ENCODE assay signal across 29 cellular contexts in genomic region chr2:80529466-80530165, GRCh38.
DNase-seq lines count a peak whose midpoint lies in the region; ATAC-seq lines count a peak whose summit lies in the region.
"Had no signal": no experiment of that assay in that cellular context is flagged by ENCODE, and none has a peak within 500 bp of the region (broad histone marks: within the 10 kb centered on the region; RNA-seq: fewer than 3 reads in every experiment).

No MANE protein-coding gene starts in this region.

- H3K36me3 ChIP-seq in CD8-positive, alpha-beta memory T cell (ENCODE audit: insufficient read depth, low read length) = no peaks in the 10 kb centered on the region
- H3K36me3 ChIP-seq in trophoblast cell (ENCODE audit: control insufficient read depth in 1 of 2, insufficient read depth in 2 of 2, low read length in 2 of 2) = no peaks in the 10 kb centered on the region
- H3K36me3 ChIP-seq: ovary, WERI-Rb-1 had no signal

- no peak overlapping the region for H3K14ac ChIP-seq in trophoblast cell (ENCODE audit: low read length)

- no peaks in the 10 kb centered on the region for H3K9me3 ChIP-seq in CD8-positive, alpha-beta memory T cell (ENCODE audit: low read length)
- H3K9me3 ChIP-seq in trophoblast cell (ENCODE audit: insufficient read depth, low read depth, low read length) = no peaks in the 10 kb centered on the region
- H3K9me3 ChIP-seq: body of pancreas, ovary had no signal

- no peak overlapping the region for H2BK12ac ChIP-seq in trophoblast cell (ENCODE audit: low read length)

- no peaks in the 10 kb centered on the region for H3K27me3 Mint-ChIP-seq in CD8-positive, alpha-beta memory T cell
- H3K27me3 Mint-ChIP-seq: activated CD4-positive, alpha-beta T cell treated with anti-CD3 and anti-CD28 coated beads, Interleukin-2, amount 10 ng/mL, durations not matched to agents 7 days and 5 days; activated T-cell treated with anti-CD3 and anti-CD28 coated beads, Interleukin-2, amount 50 U/mL, for 24 hours; memory B cell; type B pancreatic cell had no signal

- no peaks in the 10 kb centered on the region for H3K36me3 Mint-ChIP-seq in CD8-positive, alpha-beta memory T cell
- H3K36me3 Mint-ChIP-seq: immature natural killer cell, memory B cell, type B pancreatic cell had no signal

- no peak overlapping the region for H3K4me2 ChIP-seq in trophoblast cell (ENCODE audit: low read length)

- H3K79me1 ChIP-seq in trophoblast cell (ENCODE audit: low read length) = no peaks in the 10 kb centered on the region

- H3K4me1 Mint-ChIP-seq in CD8-positive, alpha-beta memory T cell = no peaks in the 10 kb centered on the region
- H3K4me1 Mint-ChIP-seq: activated CD4-positive, alpha-beta T cell treated with anti-CD3 and anti-CD28 coated beads, Interleukin-2, amount 10 ng/mL, durations not matched to agents 7 days and 5 days; immature natural killer cell; memory B cell had no signal

- no peak overlapping the region for H2AK5ac ChIP-seq in trophoblast cell (ENCODE audit: low read length)

- POLR2A ChIA-PET in CD8-positive, alpha-beta memory T cell (lab: Charles Lee) = no interaction called here

- ATAC-seq in GM18868 (IDR thresholded peaks at IDR 0.05; ENCODE audit: unreplicated experiment) = peak; percentile 34
- ATAC-seq in HG02798 (IDR thresholded peaks at IDR 0.05; ENCODE audit: poor library complexity, unreplicated experiment) = peak; percentile 36
- ATAC-seq in HG03439 (IDR thresholded peaks at IDR 0.05; ENCODE audit: unreplicated experiment) = peak; percentile 46
- ATAC-seq: body of pancreas, left colon, Panc1 had no signal

- CTCF ChIA-PET in CD8-positive, alpha-beta memory T cell (lab: Charles Lee) = no interaction called here

- peaks cover 4 to 17% (median 15%) of the 10 kb centered on the region in 5 donors for H3K9me3 Mint-ChIP-seq in CD8-positive, alpha-beta memory T cell

- H3K23ac ChIP-seq in trophoblast cell (ENCODE audit: low read length) = no peak overlapping the region

- H3K79me2 ChIP-seq in trophoblast cell (ENCODE audit: control insufficient read depth, insufficient read depth, low read length, poor library complexity) = no peaks in the 10 kb centered on the region

- no peak overlapping the region for H3K4ac ChIP-seq in trophoblast cell (ENCODE audit: low read depth, low read length)

- H3K18ac ChIP-seq in trophoblast cell (ENCODE audit: low read length) = no peak overlapping the region

- no peak overlapping the region for H4K12ac ChIP-seq in trophoblast cell (ENCODE audit: low read depth, low read length)

- no CpG with 5 or more reads among the region's 7 CpGs for WGBS in trophoblast cell (ENCODE audit: extremely low coverage, insufficient coverage, insufficient read length)

- H4K91ac ChIP-seq in trophoblast cell (ENCODE audit: low read depth, low read length) = no peak overlapping the region

- H3K4me1 ChIP-seq in CD8-positive, alpha-beta memory T cell (ENCODE audit: insufficient read depth, low read length) = no peaks in the 10 kb centered on the region
- no peaks in the 10 kb centered on the region for H3K4me1 ChIP-seq in trophoblast cell (ENCODE audit: control insufficient read depth in 1 of 2, insufficient read depth in 2 of 2, low read length in 2 of 2)
- H3K4me1 ChIP-seq: body of pancreas had no signal

- no peak overlapping the region for H3K4me3 Mint-ChIP-seq in CD8-positive, alpha-beta memory T cell
- H3K4me3 Mint-ChIP-seq: activated CD4-positive, alpha-beta T cell treated with anti-CD3 and anti-CD28 coated beads, Interleukin-2, amount 10 ng/mL, durations not matched to agents 7 days and 5 days; activated T-cell treated with anti-CD3 and anti-CD28 coated beads, Interleukin-2, amount 50 U/mL, for 24 hours; immature natural killer cell; memory B cell; type B pancreatic cell had no signal

- no peak overlapping the region for H3K9ac ChIP-seq in trophoblast cell (ENCODE audit: low read length)

- H3K4me3 ChIP-seq in CD8-positive, alpha-beta memory T cell (ENCODE audit: low read length) = no peak overlapping the region
- no peak overlapping the region for H3K4me3 ChIP-seq in trophoblast cell (ENCODE audit: low read depth, low read length)
- H3K4me3 ChIP-seq: body of pancreas, ovary had no signal

- H3K27ac Mint-ChIP-seq in CD8-positive, alpha-beta memory T cell = no peak overlapping the region
- H3K27ac Mint-ChIP-seq: activated CD4-positive, alpha-beta T cell treated with anti-CD3 and anti-CD28 coated beads, Interleukin-2, amount 10 ng/mL, durations not matched to agents 7 days and 5 days; activated T-cell treated with anti-CD3 and anti-CD28 coated beads, Interleukin-2, amount 50 U/mL, for 24 hours; immature natural killer cell; memory B cell; type B pancreatic cell had no signal

- no peak overlapping the region for H2BK5ac ChIP-seq in trophoblast cell (ENCODE audit: low read depth, low read length, poor library complexity)

- H3K27me3 ChIP-seq in CD8-positive, alpha-beta memory T cell (ENCODE audit: insufficient read depth, low read length, poor library complexity, severe bottlenecking) = no peaks in the 10 kb centered on the region
- H3K27me3 ChIP-seq in trophoblast cell (ENCODE audit: insufficient read depth, low read length) = no peaks in the 10 kb centered on the region
- H3K27me3 ChIP-seq: body of pancreas, ovary had no signal

- DNase-seq in CD8-positive, alpha-beta memory T cell = no peak
- DNase-seq in Kasumi-1 (lab: John Stamatoyannopoulos, UW) (no peak), trophoblast cell (no peak)
- no peak for DNase-seq in activated naive CD4-positive, alpha-beta T cell (lab: John Stamatoyannopoulos, UW)
- DNase-seq: activated CD4-positive, alpha-beta T cell treated with anti-CD3 and anti-CD28 coated beads, Interleukin-2, amount 10 ng/mL, durations not matched to agents 7 days and 5 days; activated gamma-delta T cell treated with Interleukin-2 at 50 U/mL for 16 hours; activated T-cell treated with anti-CD3 and anti-CD28 coated beads, Interleukin-2, amount 50 U/mL, for 24 hours; body of pancreas; C1 segment of cervical spinal cord; Calu3; DMS79 treated with DMSO at 0.1 percent for 48 hours; GF-D8; hypothalamus; immature natural killer cell; Karpas-422; left colon; NCI-H446 treated with DMSO at 0.1 percent for 48 hours; NK-92 treated with Interleukin-12 subunit alpha and Interleukin-12 subunit beta, amount 100 ng/mL, for 24 hours; ovary; SHP77; stimulated activated CD4-positive, alpha-beta T cell treated with anti-CD3 and anti-CD28 coated beads, Interleukin-2, amount 100 ng/mL, for 48 hours; T-helper 9 cell; WERI-Rb-1 had no signal

- H4K8ac ChIP-seq in trophoblast cell (ENCODE audit: low read depth, low read length) = no peak overlapping the region

- H2AFZ ChIP-seq in trophoblast cell (ENCODE audit: insufficient read depth, low read length, poor library complexity) = no peak overlapping the region

- H3K27ac ChIP-seq in CD8-positive, alpha-beta memory T cell (ENCODE audit: low read depth, low read length) = no peak overlapping the region
- H3K27ac ChIP-seq in trophoblast cell (ENCODE audit: low read depth, low read length) = no peak overlapping the region
- H3K27ac ChIP-seq: body of pancreas, ovary, WERI-Rb-1 had no signal

- H2BK120ac ChIP-seq in trophoblast cell (ENCODE audit: insufficient read depth, low read length, poor library complexity) = no peak overlapping the region
